In the genomic region with DNA sequence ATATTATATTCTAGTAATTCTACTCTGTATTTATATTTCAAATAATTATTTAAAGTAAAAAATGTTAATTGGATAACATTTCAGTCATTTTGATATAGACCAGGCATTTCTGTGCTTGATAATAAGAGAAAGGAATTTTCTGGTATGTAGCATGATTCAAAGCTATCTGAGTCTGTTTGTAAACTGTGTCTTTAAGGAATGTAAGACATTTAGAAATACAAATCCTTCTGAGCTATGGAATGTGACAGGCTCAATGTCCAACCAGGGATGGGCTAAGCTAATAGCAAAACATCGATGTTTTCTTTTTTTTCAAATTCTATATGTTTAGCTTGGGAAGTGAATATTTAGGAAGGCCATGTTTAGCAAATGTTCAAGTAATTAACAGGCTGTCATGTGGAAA, we compare ENCODE assay signal across 1 cellular context.
TF ChIP-seq lines count a peak whose summit lies in the region.

No MANE protein-coding gene starts in this region.

TF ChIP-seq in HepG2, 621 proteins besides CTCF, POLR2A, EP300 and RAD21 (continued from another document):
- TF ChIP-seq, protein P1, sequence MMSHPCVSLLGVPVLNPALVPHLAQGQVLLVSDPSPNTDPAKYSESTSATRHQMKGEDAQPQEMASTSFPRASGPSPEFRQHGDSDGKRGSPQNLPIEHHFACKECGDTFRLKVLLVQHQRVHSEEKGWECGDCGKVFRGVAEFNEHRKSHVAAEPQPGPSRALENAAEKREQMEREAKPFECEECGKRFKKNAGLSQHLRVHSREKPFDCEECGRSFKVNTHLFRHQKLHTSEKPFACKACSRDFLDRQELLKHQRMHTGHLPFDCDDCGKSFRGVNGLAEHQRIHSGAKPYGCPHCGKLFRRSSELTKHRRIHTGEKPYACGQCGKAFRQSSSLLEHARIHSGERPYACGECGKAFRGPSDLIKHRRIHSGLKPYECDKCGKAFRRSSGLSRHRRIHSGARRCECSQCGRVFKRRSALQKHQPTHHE (CRISPR knock-in tag; IDR thresholded peaks at IDR 0.05; ENCODE audit: borderline replicate concordance) = no peak
- no peak for TF ChIP-seq TBX2 (CRISPR knock-in tag; IDR thresholded peaks at IDR 0.05; ENCODE audit: borderline replicate concordance)
- TF ChIP-seq ZNF121 (CRISPR knock-in tag; IDR thresholded peaks at IDR 0.05) = no peak
- TF ChIP-seq CHD2 (IDR thresholded peaks at IDR 0.05; ENCODE audit: low read depth, low read length) = no peak
- TF ChIP-seq XBP1 (CRISPR knock-in tag; IDR thresholded peaks at IDR 0.05) = no peak
- no peak for TF ChIP-seq ZNF136 (CRISPR knock-in tag; IDR thresholded peaks at IDR 0.05; ENCODE audit: low read depth)
- TF ChIP-seq, protein P2, sequence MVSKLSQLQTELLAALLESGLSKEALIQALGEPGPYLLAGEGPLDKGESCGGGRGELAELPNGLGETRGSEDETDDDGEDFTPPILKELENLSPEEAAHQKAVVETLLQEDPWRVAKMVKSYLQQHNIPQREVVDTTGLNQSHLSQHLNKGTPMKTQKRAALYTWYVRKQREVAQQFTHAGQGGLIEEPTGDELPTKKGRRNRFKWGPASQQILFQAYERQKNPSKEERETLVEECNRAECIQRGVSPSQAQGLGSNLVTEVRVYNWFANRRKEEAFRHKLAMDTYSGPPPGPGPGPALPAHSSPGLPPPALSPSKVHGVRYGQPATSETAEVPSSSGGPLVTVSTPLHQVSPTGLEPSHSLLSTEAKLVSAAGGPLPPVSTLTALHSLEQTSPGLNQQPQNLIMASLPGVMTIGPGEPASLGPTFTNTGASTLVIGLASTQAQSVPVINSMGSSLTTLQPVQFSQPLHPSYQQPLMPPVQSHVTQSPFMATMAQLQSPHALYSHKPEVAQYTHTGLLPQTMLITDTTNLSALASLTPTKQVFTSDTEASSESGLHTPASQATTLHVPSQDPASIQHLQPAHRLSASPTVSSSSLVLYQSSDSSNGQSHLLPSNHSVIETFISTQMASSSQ (IDR thresholded peaks at IDR 0.05; ENCODE audit: low read depth) = no peak
- TF ChIP-seq, protein P2 (CRISPR knock-in tag; IDR thresholded peaks at IDR 0.05; ENCODE audit: borderline replicate concordance) = no peak
